ENCODE assay signal across 2 cellular contexts in genomic region chr11:117300301-117300700, GRCh38.
TF ChIP-seq lines count a peak whose summit lies in the region.

No MANE protein-coding gene starts in this region.

TF ChIP-seq in IMR-90, 13 proteins besides CTCF, POLR2A, EP300 and RAD21:
- no peak for TF ChIP-seq ELK1 (IDR thresholded peaks at IDR 0.05; ENCODE audit: borderline replicate concordance, low read depth, low read length)
- TF ChIP-seq MAZ (IDR thresholded peaks at IDR 0.05; ENCODE audit: borderline replicate concordance, low read depth, low read length): peak; percentile 41; the same call in 1 of the 2 replicates
- no peak for TF ChIP-seq RFX5 (IDR thresholded peaks at IDR 0.05; ENCODE audit: low read depth, low read length)
- no peak for TF ChIP-seq CEBPB (IDR thresholded peaks at IDR 0.05; ENCODE audit: low read depth, low read length)
- no peak for TF ChIP-seq RCOR1 (IDR thresholded peaks at IDR 0.05; ENCODE audit: insufficient replicate concordance, low read length)
- no peak for TF ChIP-seq MAFK (IDR thresholded peaks at IDR 0.05; ENCODE audit: low read depth, low read length)
- TF ChIP-seq CHD1 (IDR thresholded peaks at IDR 0.05; ENCODE audit: low read depth, low read length): no peak
- no peak for TF ChIP-seq MXI1 (IDR thresholded peaks at IDR 0.05; ENCODE audit: borderline replicate concordance, low read depth, low read length)
TF ChIP-seq in IMR-90: peak in this region for 1.

TF ChIP-seq in H1, 55 proteins besides CTCF, POLR2A, EP300 and RAD21:
- TF ChIP-seq TAF1 (IDR thresholded peaks at IDR 0.05; ENCODE audit: low read depth, low read length) (no peak), TBP (IDR thresholded peaks at IDR 0.05; ENCODE audit: low read depth, low read length) (no peak), CHD2 (IDR thresholded peaks at IDR 0.05; ENCODE audit: low read length) (no peak), KDM1A (IDR thresholded peaks at IDR 0.05; ENCODE audit: borderline replicate concordance, low read length) (no peak), ZNF274 (IDR thresholded peaks at IDR 0.05; ENCODE audit: borderline replicate concordance, extremely low read depth, low read length) (no peak), HDAC2 (IDR thresholded peaks at IDR 0.05; ENCODE audit: borderline replicate concordance in 1 of 2, low read depth in 2 of 2, low read length in 2 of 2) (no peak), NRF1 (IDR thresholded peaks at IDR 0.05; ENCODE audit: low read depth, low read length) (no peak), ATF2 (IDR thresholded peaks at IDR 0.05; ENCODE audit: low read length) (no peak), SUZ12 (IDR thresholded peaks at IDR 0.05; ENCODE audit: low read length) (no peak), POU5F1 (IDR thresholded peaks at IDR 0.05; ENCODE audit: low read depth, low read length) (no peak), EGR1 (IDR thresholded peaks at IDR 0.05; ENCODE audit: borderline replicate concordance, low read depth, low read length) (no peak), ATF3 (IDR thresholded peaks at IDR 0.05; ENCODE audit: insufficient read depth, low read depth, low read length) (no peak), CEBPB (IDR thresholded peaks at IDR 0.05; ENCODE audit: low read depth, low read length) (no peak), JUND (IDR thresholded peaks at IDR 0.05; ENCODE audit: low read length) (no peak), SIRT6 (IDR thresholded peaks at IDR 0.05; ENCODE audit: low read length) (no peak), SP2 (IDR thresholded peaks at IDR 0.05; ENCODE audit: low read length) (no peak)
